ENCODE assay signal across 8 cellular contexts in genomic region chr2:216083464-216084279, GRCh38. TPM values are rescaled to one million over a fixed set of nuclear protein-coding genes. Genes with fewer than 3 reads are reported as not detected.
DNase-seq lines count a peak whose midpoint lies in the region; ATAC-seq and TF ChIP-seq lines count a peak whose summit lies in the region.

No MANE protein-coding gene starts in this region.

- no peak overlapping the region for H2BK5ac ChIP-seq in trophoblast cell (ENCODE audit: low read depth, low read length, poor library complexity)

- no peak overlapping the region for H2BK12ac ChIP-seq in trophoblast cell (ENCODE audit: low read length)

- H4K12ac ChIP-seq in trophoblast cell (ENCODE audit: low read depth, low read length) = no peak overlapping the region

- peak overlapping the region; percentile 90 for H3K4me3 Mint-ChIP-seq in GM23338

- no peak overlapping the region for H2AK5ac ChIP-seq in trophoblast cell (ENCODE audit: low read length)

- WGBS in trophoblast cell (ENCODE audit: extremely low coverage, insufficient coverage, insufficient read length) = no CpG with 5 or more reads among the region's 11 CpGs

- H3K4me3 ChIP-seq in AG09309 (ENCODE audit: control insufficient read depth, low read depth, low read length) (no peak overlapping the region), GM23338 (peak overlapping the region; percentile 83; the same call in 1 of the 2 replicates), trophoblast cell (ENCODE audit: low read depth, low read length) (no peak overlapping the region)

- H3K23ac ChIP-seq in trophoblast cell (ENCODE audit: low read length) = no peak overlapping the region

- H3K9me2 ChIP-seq in GM23338 (ENCODE audit: insufficient read depth) = no peaks in the 10 kb centered on the region

- no peaks in the 10 kb centered on the region; the same call in 1 of the 2 replicates for H3F3A ChIP-seq in GM23338 (replicated peaks; ENCODE audit: low read depth)

- peaks cover 33% of the 10 kb centered on the region for H3K4me1 ChIP-seq in GM23338 (ENCODE audit: insufficient read depth)
- peaks cover 0 to 4% of the 10 kb centered on the region in 2 experiments for H3K4me1 ChIP-seq in trophoblast cell (ENCODE audit: control insufficient read depth in 1 of 2, insufficient read depth in 2 of 2, low read length in 2 of 2)

- H3K27ac Mint-ChIP-seq in GM23338 = peak overlapping the region; percentile 95

- ATAC-seq in GM23338 = peak; percentile 25
- ATAC-seq in HG02588 (IDR thresholded peaks at IDR 0.05; ENCODE audit: unreplicated experiment) = no peak

- no peak overlapping the region for H4K8ac ChIP-seq in trophoblast cell (ENCODE audit: low read depth, low read length)

- H3K79me2 ChIP-seq in GM23338 (replicated peaks; ENCODE audit: insufficient read depth) (peaks cover 20% of the 10 kb centered on the region), trophoblast cell (ENCODE audit: control insufficient read depth, insufficient read depth, low read length, poor library complexity) (no peaks in the 10 kb centered on the region)

- H3K27me3 ChIP-seq in GM23338 (ENCODE audit: insufficient read depth) (no peaks in the 10 kb centered on the region), trophoblast cell (ENCODE audit: insufficient read depth, low read length) (no peaks in the 10 kb centered on the region)

- H3K4me1 Mint-ChIP-seq in GM23338 = peaks cover 37% of the 10 kb centered on the region

- H3K36me3 Mint-ChIP-seq in GM23338 (ENCODE audit: low read depth) = no peaks in the 10 kb centered on the region

- H4K20me1 ChIP-seq in GM23338 (replicated peaks; ENCODE audit: insufficient read depth) = no peaks in the 10 kb centered on the region

- no peak overlapping the region for H3K9ac ChIP-seq in trophoblast cell (ENCODE audit: low read length)

- no peak overlapping the region for H2AFZ ChIP-seq in GM23338
- H2AFZ ChIP-seq in trophoblast cell (ENCODE audit: insufficient read depth, low read length, poor library complexity) = no peak overlapping the region

- peaks cover 4% of the 10 kb centered on the region for H3K79me1 ChIP-seq in trophoblast cell (ENCODE audit: low read length)

- no peak overlapping the region for H2BK120ac ChIP-seq in trophoblast cell (ENCODE audit: insufficient read depth, low read length, poor library complexity)

- no peak overlapping the region for H3K4ac ChIP-seq in trophoblast cell (ENCODE audit: low read depth, low read length)

- H4K91ac ChIP-seq in trophoblast cell (ENCODE audit: low read depth, low read length) = no peak overlapping the region

- CTCF ChIA-PET in HEK293T (lab: Yijun Ruan, JAX) = no interaction called here

- POLR2A ChIA-PET in HEK293T (lab: Yijun Ruan, JAX) = interaction anchor here (2.0 kb wide), 1 partner anchor 26 kb away, joined by 11 read pairs; the partner anchor contains the start of gene XRCC5

- H3K9me3 Mint-ChIP-seq in GM23338 = no peaks in the 10 kb centered on the region

- H3K14ac ChIP-seq in trophoblast cell (ENCODE audit: low read length) = no peak overlapping the region

- TF ChIP-seq CTCF in AG09309 (IDR thresholded peaks at IDR 0.05; ENCODE audit: control insufficient read depth, insufficient read depth, low read depth, low read length, missing control alignments) = no peak
- TF ChIP-seq CTCF in GM23338 (conservative IDR thresholded peaks at IDR 0.05; ENCODE audit: low read depth in 2 of 2) = no peak
- TF ChIP-seq CTCF in VCaP (conservative IDR thresholded peaks at IDR 0.05) = no peak

- peak; percentile 63 for DNase-seq in AG09309 (ENCODE audit: low read depth)
- DNase-seq in GM23338 (ENCODE audit: low spot score) = peak; percentile 73
- DNase-seq in islet precursor cell = peak; percentile 93
- DNase-seq in HEK293T (ENCODE audit: extremely low spot score) = no peak
- DNase-seq in mesenteric fat pad (ENCODE audit: low spot score) = no peak
- DNase-seq in trophoblast cell = no peak

- no peaks in the 10 kb centered on the region for H3K36me3 ChIP-seq in GM23338 (ENCODE audit: insufficient read depth)
- H3K36me3 ChIP-seq in trophoblast cell (ENCODE audit: control insufficient read depth in 1 of 2, insufficient read depth in 2 of 2, low read length in 2 of 2) = no peaks in the 10 kb centered on the region

- H3K9me3 ChIP-seq in trophoblast cell (ENCODE audit: insufficient read depth, low read depth, low read length) = peaks cover 2% of the 10 kb centered on the region

- no peaks in the 10 kb centered on the region for H3K27me3 Mint-ChIP-seq in GM23338 (ENCODE audit: insufficient read depth, low read depth, poor library complexity)

- H3K27ac ChIP-seq in GM23338 (ENCODE audit: low read depth) = peak overlapping the region; percentile 92
- H3K27ac ChIP-seq in VCaP = peak overlapping the region; percentile 84
- no peak overlapping the region for H3K27ac ChIP-seq in trophoblast cell (ENCODE audit: low read depth, low read length)

- H3K4me2 ChIP-seq in GM23338 (peak overlapping the region; percentile 90), trophoblast cell (ENCODE audit: low read length) (no peak overlapping the region)

- H3K18ac ChIP-seq in trophoblast cell (ENCODE audit: low read length) = no peak overlapping the region

TF ChIP-seq in GM23338, 12 proteins besides CTCF, POLR2A, EP300 and RAD21 (continues in another document):
- TF ChIP-seq ETS1 (IDR thresholded peaks at IDR 0.05) (no peak), ZNF114 (CRISPR knock-in tag; IDR thresholded peaks at IDR 0.05) (no peak), EZH2 (IDR thresholded peaks at IDR 0.05; ENCODE audit: low read depth, unreplicated experiment) (no peak), ZNF331 (CRISPR knock-in tag; IDR thresholded peaks at IDR 0.05; ENCODE audit: low read depth) (no peak), CREB1 (CRISPR knock-in tag; IDR thresholded peaks at IDR 0.05; ENCODE audit: low read depth) (no peak)

TF ChIP-seq in HEK293T, 16 proteins besides CTCF, POLR2A, EP300 and RAD21:
- TF ChIP-seq BHLHE40 (IDR thresholded peaks at IDR 0.05; ENCODE audit: borderline replicate concordance) = no peak
- TF ChIP-seq TARDBP (IDR thresholded peaks at IDR 0.05) = no peak
- no peak for TF ChIP-seq HDGF (IDR thresholded peaks at IDR 0.05; ENCODE audit: borderline replicate concordance)
- TF ChIP-seq NFRKB (IDR thresholded peaks at IDR 0.05) = no peak

RNA-seq across cellular contexts. Expression of gene TMEM169, which starts 2.0 kb away (rescaled TPM):
- 3.9 and 8.0 TPM in 2 replicates for total RNA-seq in GM23338 (2014; rRNA removed; shearing (Covaris generic))
- polyA plus RNA-seq in GM23338 (2016; fragmentation: Nextera tagmentation; extraction: Ambion mirVana) = 1.4 and 1.7 TPM in 2 replicates
- 0.45 TPM for total RNA-seq in mesenteric fat pad
- 0.33 and 0.47 TPM in 2 replicates for polyA plus RNA-seq in trophoblast cell (2013)

RNA-seq across cellular contexts. Expression of gene PECR, which starts 2.1 kb away (rescaled TPM):
- 15.5 and 18.7 TPM in 2 replicates for total RNA-seq in GM23338 (2014; rRNA removed; shearing (Covaris generic))
- polyA plus RNA-seq in GM23338 (2016; fragmentation: Nextera tagmentation; extraction: Ambion mirVana) = 12.1 and 12.7 TPM in 2 replicates
- total RNA-seq in mesenteric fat pad = 32.4 TPM
- polyA plus RNA-seq in trophoblast cell (2013) = 1.9 and 2.2 TPM in 2 replicates

RNA-seq across cellular contexts. Expression of gene XRCC5, which starts 25.5 kb away (rescaled TPM):
- 482 and 499 TPM in 2 replicates for total RNA-seq in GM23338 (2014; rRNA removed; shearing (Covaris generic))
- 432 and 524 TPM in 2 replicates for polyA plus RNA-seq in GM23338 (2016; fragmentation: Nextera tagmentation; extraction: Ambion mirVana)
- total RNA-seq in mesenteric fat pad = 213 TPM
- polyA plus RNA-seq in trophoblast cell (2013) = 193 and 196 TPM in 2 replicates

Comparison
In these comparisons a context has a peak if more than half of its experiments do, and no peak if none do; other contexts are left out.
1. DNase-seq: peak in AG09309 (single experiment), GM23338 (single experiment) and islet precursor cell (single experiment); none in HEK293T (single experiment), mesenteric fat pad (single experiment) and trophoblast cell (0 of 2).